Comparison of ENCODE assay signal across 8 cellular contexts in genomic region chr18:75727479-75727878, GRCh38.
DNase-seq lines count a peak whose midpoint lies in the region; ATAC-seq and TF ChIP-seq lines count a peak whose summit lies in the region.

No MANE protein-coding gene starts in this region.

- TF ChIP-seq CTCF in MM.1S (IDR thresholded peaks at IDR 0.05; ENCODE audit: low read length) = peak; percentile 7; the same call in 1 of the 2 replicates

- ATAC-seq in GM21367 (IDR thresholded peaks at IDR 0.05; ENCODE audit: unreplicated experiment) = no peak

- H3K36me3 ChIP-seq in MM.1S (replicated peaks; ENCODE audit: insufficient read depth, low read length) = no peaks in the 10 kb centered on the region

- no peaks in the 10 kb centered on the region for H3K4me1 Mint-ChIP-seq in activated CD4-positive, alpha-beta T cell treated with anti-CD3 and anti-CD28 coated beads, Interleukin-2, amount 10 ng/mL, durations not matched to agents 24 days and 14 days

- no peak overlapping the region for H3K4me3 ChIP-seq in MM.1S (ENCODE audit: low read length)

- no peak overlapping the region for H3K27ac ChIP-seq in MM.1S (ENCODE audit: low read length)

- no peak overlapping the region for H3K27ac Mint-ChIP-seq in activated CD4-positive, alpha-beta T cell treated with anti-CD3 and anti-CD28 coated beads, Interleukin-2, amount 10 ng/mL, durations not matched to agents 24 days and 14 days

- H2AFZ ChIP-seq in MM.1S (ENCODE audit: low read length) = no peak overlapping the region

- no peak overlapping the region for H3K9ac ChIP-seq in MM.1S (ENCODE audit: low read length)

- H3K9me3 Mint-ChIP-seq in activated CD4-positive, alpha-beta T cell treated with anti-CD3 and anti-CD28 coated beads, Interleukin-2, amount 10 ng/mL, durations not matched to agents 24 days and 14 days = no peaks in the 10 kb centered on the region

- H3K27me3 ChIP-seq in MM.1S (replicated peaks; ENCODE audit: insufficient read depth, low read length) = no peaks in the 10 kb centered on the region

- no peak overlapping the region for H3K4me2 ChIP-seq in MM.1S (ENCODE audit: low read depth, low read length)

- H3F3A ChIP-seq in MM.1S (ENCODE audit: insufficient read depth, low read length) = no peaks in the 10 kb centered on the region

- peaks cover 2% of the 10 kb centered on the region for H3K27me3 Mint-ChIP-seq in activated CD4-positive, alpha-beta T cell treated with anti-CD3 and anti-CD28 coated beads, Interleukin-2, amount 10 ng/mL, durations not matched to agents 24 days and 14 days

- intact Hi-C loops in activated CD4-positive, alpha-beta T cell treated with anti-CD3 and anti-CD28 coated beads, Interleukin-2, amount 10 ng/mL, durations not matched to agents 24 days and 14 days (cut with micrococcal nuclease) = loop anchor here (10.0 kb wide), 2 partner anchors 617 to 1073 kb away; no protein-coding TSS in a partner anchor

- H3K79me2 ChIP-seq in MM.1S (ENCODE audit: low read length) = no peaks in the 10 kb centered on the region

- no peaks in the 10 kb centered on the region for H3K4me1 ChIP-seq in MM.1S (ENCODE audit: low read length)

- DNase-seq in activated CD4-positive, alpha-beta T cell treated with anti-CD3 and anti-CD28 coated beads for 24 hours (ENCODE audit: low read depth in 2 of 2) = peak; percentile 2 to 9
- DNase-seq in activated CD4-positive, alpha-beta T cell treated with anti-CD3 and anti-CD28 coated beads for 4 hours = no peak
- DNase-seq in MM.1S (no peak), hypothalamus (lab: John Stamatoyannopoulos, UW) (peak in 26 of 51 donors; percentile 6 to 72 (median 26))
- DNase-seq in activated CD4-positive, alpha-beta T cell treated with anti-CD3 and anti-CD28 coated beads, Interleukin-2, amount 10 ng/mL, durations not matched to agents 24 days and 14 days = peak; percentile 74
- peak in 2 of 3 donors; percentile 10 to 31 for DNase-seq in stimulated activated CD4-positive, alpha-beta T cell treated with anti-CD3 and anti-CD28 coated beads, TNF-alpha, amount 100 ng/mL, for 48 hours (ENCODE audit: low read depth in 3 of 3)
- DNase-seq in activated naive CD4-positive, alpha-beta T cell treated with Interleukin-2 at 50 U/mL for 16 hours = no peak

- H3K9me3 ChIP-seq in MM.1S (replicated peaks; ENCODE audit: insufficient read depth, low read length) = no peaks in the 10 kb centered on the region

- H3K36me3 Mint-ChIP-seq in activated CD4-positive, alpha-beta T cell treated with anti-CD3 and anti-CD28 coated beads, Interleukin-2, amount 10 ng/mL, durations not matched to agents 24 days and 14 days (ENCODE audit: low read depth) = no peaks in the 10 kb centered on the region

- no peak overlapping the region for H3K4me3 Mint-ChIP-seq in activated CD4-positive, alpha-beta T cell treated with anti-CD3 and anti-CD28 coated beads, Interleukin-2, amount 10 ng/mL, durations not matched to agents 24 days and 14 days

- H3K9me2 ChIP-seq in MM.1S (replicated peaks; ENCODE audit: insufficient read depth, low read length) = no peaks in the 10 kb centered on the region

- H4K20me1 ChIP-seq in MM.1S (ENCODE audit: insufficient read depth, low read length) = no peaks in the 10 kb centered on the region

Comparison
In these comparisons a context has a peak if more than half of its experiments do, and no peak if none do; other contexts are left out.
1. DNase-seq: peak in activated CD4-positive, alpha-beta T cell treated with anti-CD3 and anti-CD28 coated beads for 24 hours (2 of 2), activated CD4-positive, alpha-beta T cell treated with anti-CD3 and anti-CD28 coated beads, Interleukin-2, amount 10 ng/mL, durations not matched to agents 24 days and 14 days (single experiment), hypothalamus (26 of 51) and stimulated activated CD4-positive, alpha-beta T cell treated with anti-CD3 and anti-CD28 coated beads, TNF-alpha, amount 100 ng/mL, for 48 hours (2 of 3); none in activated CD4-positive, alpha-beta T cell treated with anti-CD3 and anti-CD28 coated beads for 4 hours (0 of 2), MM.1S (single experiment) and activated naive CD4-positive, alpha-beta T cell treated with Interleukin-2 at 50 U/mL for 16 hours (single experiment).